ENCODE assay signal across 16 cellular contexts in genomic region chr19:45159204-45159970, GRCh38. TPM values are rescaled to one million over a fixed set of nuclear protein-coding genes. Genes with fewer than 3 reads are reported as not detected.
DNase-seq lines count a peak whose midpoint lies in the region; ATAC-seq and TF ChIP-seq lines count a peak whose summit lies in the region.
"Had no signal": no experiment of that assay in that cellular context is flagged by ENCODE, and none has a peak within 500 bp of the region (broad histone marks: within the 10 kb centered on the region; RNA-seq: fewer than 3 reads in every experiment).

No MANE protein-coding gene starts in this region.

- DNase-seq in Right ventricle myocardium inferior (ENCODE audit: missing footprints) (peak; percentile 37), right atrium auricular region (ENCODE audit: low spot score) (no peak), WERI-Rb-1 (peak; percentile 6), neuronal stem cell (ENCODE audit: low spot score) (no peak), activated gamma-delta T cell (lab: John Stamatoyannopoulos, UW) (no peak)
- no peak for DNase-seq in activated CD4-positive, alpha-beta T cell treated with anti-CD3 and anti-CD28 coated beads for 48 hours
- no peak for DNase-seq in activated naive CD4-positive, alpha-beta T cell treated with anti-CD3 and anti-CD28 coated beads, Interleukin-2, amount 50 U/mL, for 72 hours (ENCODE audit: low spot score in 2 of 2)
- DNase-seq: 8988T, AML-193, C1 segment of cervical spinal cord, DMS79, H9 had no signal

- H3K27ac Mint-ChIP-seq in activated naive CD4-positive, alpha-beta T cell treated with anti-CD3 and anti-CD28 coated beads, Interleukin-2, amount 50 U/mL, for 72 hours, result no peak overlapping the region
- H3K27ac Mint-ChIP-seq: GM23338, H9 had no signal

- no peak overlapping the region for H3K9ac ChIP-seq in neuronal stem cell (ENCODE audit: low read depth, low read length, poor library complexity)

- H3K23ac ChIP-seq in neuronal stem cell (ENCODE audit: low read depth, low read length, poor library complexity), result peak overlapping the region; percentile 17

- H4K91ac ChIP-seq in neuronal stem cell (ENCODE audit: low read depth, low read length, poor library complexity), result no peak overlapping the region

- peaks cover 2% of the 10 kb centered on the region for H3K79me1 ChIP-seq in neuronal stem cell (ENCODE audit: low read depth, low read length)

- no peak overlapping the region for H2BK12ac ChIP-seq in neuronal stem cell (ENCODE audit: low read length)

- no peak overlapping the region for H3K14ac ChIP-seq in neuronal stem cell (ENCODE audit: low read length)

- no peak overlapping the region for H3K4me2 ChIP-seq in neuronal stem cell (ENCODE audit: insufficient read depth, low read length, poor library complexity, severe bottlenecking)
- H3K4me2 ChIP-seq: GM23338 had no signal

- H2AFZ ChIP-seq in neuronal stem cell (ENCODE audit: low read length), result no peak overlapping the region
- H2AFZ ChIP-seq: GM23338 had no signal

- no peaks in the 10 kb centered on the region for H3K36me3 Mint-ChIP-seq in activated naive CD4-positive, alpha-beta T cell treated with anti-CD3 and anti-CD28 coated beads, Interleukin-2, amount 50 U/mL, for 72 hours
- H3K36me3 Mint-ChIP-seq: CD4-positive, alpha-beta memory T cell had no signal

- no peak overlapping the region for H2BK5ac ChIP-seq in neuronal stem cell (ENCODE audit: low read length)

- peak overlapping the region; percentile 81 for H2AK5ac ChIP-seq in neuronal stem cell (ENCODE audit: low read depth, low read length)

- H3K36me3 ChIP-seq in right atrium auricular region, result no peaks in the 10 kb centered on the region
- no peaks in the 10 kb centered on the region for H3K36me3 ChIP-seq in WERI-Rb-1
- H3K36me3 ChIP-seq in neuronal stem cell (replicated peaks in 1 of 2; ENCODE audit: control insufficient read depth in 2 of 2, insufficient read depth in 2 of 2, low read length in 2 of 2), result no peaks in the 10 kb centered on the region

- no peak overlapping the region for H2BK120ac ChIP-seq in neuronal stem cell (ENCODE audit: low read depth, low read length)

- H2BK15ac ChIP-seq in neuronal stem cell (ENCODE audit: low read length), result no peak overlapping the region

- no peaks in the 10 kb centered on the region for H3K9me3 Mint-ChIP-seq in activated naive CD4-positive, alpha-beta T cell treated with anti-CD3 and anti-CD28 coated beads, Interleukin-2, amount 50 U/mL, for 72 hours
- H3K9me3 Mint-ChIP-seq: CD4-positive, alpha-beta memory T cell; H9 had no signal

- H3K27ac ChIP-seq in right atrium auricular region, result no peak overlapping the region
- H3K27ac ChIP-seq in WERI-Rb-1, result peak overlapping the region; percentile 26; the same call in 1 of the 2 replicates
- no peak overlapping the region for H3K27ac ChIP-seq in neuronal stem cell (replicated peaks; ENCODE audit: low read length)

- intact Hi-C loops in Right ventricle myocardium inferior (cut with DNase I), result no loop called here

- TF ChIP-seq CTCF in right atrium auricular region (IDR thresholded peaks at IDR 0.05) (no peak), WERI-Rb-1 (IDR thresholded peaks at IDR 0.05; ENCODE audit: low read depth, low read length) (no peak)

- no peaks in the 10 kb centered on the region for H3K27me3 ChIP-seq in right atrium auricular region
- H3K27me3 ChIP-seq in WERI-Rb-1 (ENCODE audit: insufficient read depth, low read depth, severe bottlenecking), result no peaks in the 10 kb centered on the region
- peaks cover 0 to 31% (median 3%) of the 10 kb centered on the region in 3 experiments for H3K27me3 ChIP-seq in neuronal stem cell (ENCODE audit: control insufficient read depth in 3 of 3, insufficient read depth in 3 of 3, low read depth in 1 of 3, low read length in 3 of 3)

- WGBS in neuronal stem cell (ENCODE audit: extremely low coverage in 2 of 2, insufficient read length in 2 of 2, insufficient replicate concordance in 1 of 2), 2 donors, result no CpG with 5 or more reads among the region's 12 CpGs

- H4K8ac ChIP-seq in neuronal stem cell (ENCODE audit: low read depth, low read length), result no peak overlapping the region

- H3K4me3 ChIP-seq in right atrium auricular region, result no peak overlapping the region
- H3K4me3 ChIP-seq in WERI-Rb-1 (ENCODE audit: low read depth, low read length), result no peak overlapping the region
- no peak overlapping the region for H3K4me3 ChIP-seq in neuronal stem cell (ENCODE audit: low read length in 2 of 2)
- H3K4me3 ChIP-seq: GM12878, GM23338 had no signal

- no peak overlapping the region for H3K4ac ChIP-seq in neuronal stem cell (ENCODE audit: low read length)

- no peak for ATAC-seq in Right ventricle myocardium inferior
- no peak for ATAC-seq in activated naive CD4-positive, alpha-beta T cell treated with anti-CD3 and anti-CD28 coated beads, Interleukin-2, amount 50 U/mL, for 72 hours
- ATAC-seq: GM12878, GM23338, HepG2 had no signal

- H3K4me1 ChIP-seq in right atrium auricular region (peaks cover 0 to 13% of the 10 kb centered on the region in 2 donors), neuronal stem cell (ENCODE audit: control insufficient read depth in 2 of 2, insufficient read depth in 1 of 2, low read depth in 1 of 2, low read length in 2 of 2) (peaks cover 0 to 5% of the 10 kb centered on the region in 2 donors)

- no peaks in the 10 kb centered on the region for H3K9me3 ChIP-seq in right atrium auricular region
- H3K9me3 ChIP-seq in WERI-Rb-1 (ENCODE audit: severe bottlenecking), result no peaks in the 10 kb centered on the region
- no peaks in the 10 kb centered on the region for H3K9me3 ChIP-seq in neuronal stem cell (replicated peaks in 1 of 2; ENCODE audit: control insufficient read depth in 2 of 2, insufficient read depth in 1 of 2, low read depth in 1 of 2, low read length in 2 of 2)

- no peak overlapping the region for H3K18ac ChIP-seq in neuronal stem cell (ENCODE audit: low read length)

RNA-seq across cellular contexts. Expression of gene NKPD1, which starts 1.4 kb away (rescaled TPM):
- not detected for total RNA-seq in Right ventricle myocardium inferior
- total RNA-seq in right atrium auricular region, result under 1 TPM; 0.16 to 0.22 TPM
- polyA plus RNA-seq in neuronal stem cell (2013, experiment 1 of 2), result 0.28 TPM
- 0.33 TPM for polyA plus RNA-seq in neuronal stem cell (2013, experiment 2 of 2)
- total RNA-seq in activated naive CD4-positive, alpha-beta T cell treated with anti-CD3 and anti-CD28 coated beads, Interleukin-2, amount 50 U/mL, for 72 hours, result under 1 TPM in 1 of 2 donors, not detected in 1; 0.14 TPM
- total RNA-seq: HepG2 had no signal

RNA-seq across cellular contexts. Expression of gene TRAPPC6A, which starts 18.6 kb away (rescaled TPM):
- total RNA-seq in Right ventricle myocardium inferior (14.2 TPM), right atrium auricular region (10 to 100 TPM; 17.9 to 22.8 TPM)
- 50.4 TPM for polyA plus RNA-seq in neuronal stem cell (2013, experiment 1 of 2)
- 51.0 TPM for polyA plus RNA-seq in neuronal stem cell (2013, experiment 2 of 2)
- total RNA-seq in activated naive CD4-positive, alpha-beta T cell treated with anti-CD3 and anti-CD28 coated beads, Interleukin-2, amount 50 U/mL, for 72 hours, result 10 to 100 TPM; 27.2 to 36.8 TPM

RNA-seq across cellular contexts. Expression of gene BLOC1S3, which starts 19.2 kb away (rescaled TPM):
- total RNA-seq in Right ventricle myocardium inferior (5.2 TPM), right atrium auricular region (1 to 10 TPM; 5.0 to 5.6 TPM)
- polyA plus RNA-seq in neuronal stem cell (2013, experiment 1 of 2), result 3.6 TPM
- 3.7 TPM for polyA plus RNA-seq in neuronal stem cell (2013, experiment 2 of 2)
- total RNA-seq in activated naive CD4-positive, alpha-beta T cell treated with anti-CD3 and anti-CD28 coated beads, Interleukin-2, amount 50 U/mL, for 72 hours, result 10 to 100 TPM; 15.0 to 16.7 TPM

Comparison
In these comparisons a context has a peak if more than half of its experiments do, and no peak if none do; other contexts are left out.
1. DNase-seq: peak in Right ventricle myocardium inferior (single experiment) and WERI-Rb-1 (single experiment); none in right atrium auricular region (single experiment), neuronal stem cell (single experiment), activated CD4-positive, alpha-beta T cell treated with anti-CD3 and anti-CD28 coated beads for 48 hours (single experiment), activated gamma-delta T cell (single experiment) and activated naive CD4-positive, alpha-beta T cell treated with anti-CD3 and anti-CD28 coated beads, Interleukin-2, amount 50 U/mL, for 72 hours (0 of 2).